Comparison of ENCODE assay signal across 8 cellular contexts in genomic region chr1:109426278-109427170, GRCh38. TPM values are rescaled to one million over a fixed set of nuclear protein-coding genes. Genes with fewer than 3 reads are reported as not detected.
A peak's percentile ranks its signal among the peaks of the same experiment; 100 is the strongest.
DNase-seq lines count a peak whose midpoint lies in the region; ATAC-seq and TF ChIP-seq lines count a peak whose summit lies in the region.

TSS of gene PSMA5 (minus strand) at chr1:109426448. CDS start at chr1:109426330, 118 bp downstream.

- H3K36me3 ChIP-seq in CD8-positive, alpha-beta T cell (ENCODE audit: insufficient read depth, low read length) = no peaks in the 10 kb centered on the region
- peaks cover 2% of the 10 kb centered on the region for H3K36me3 ChIP-seq in lower lobe of right lung

- TF ChIP-seq CTCF in CD8-positive, alpha-beta T cell (IDR thresholded peaks at IDR 0.05) = no peak
- no peak for TF ChIP-seq CTCF in lower lobe of right lung (IDR thresholded peaks at IDR 0.05)

- peaks cover 24% of the 10 kb centered on the region for H3K36me3 Mint-ChIP-seq in CD8-positive, alpha-beta T cell

- CTCF ChIA-PET in CD8-positive, alpha-beta T cell (lab: Charles Lee) = interaction anchor here (0.8 to 3.2 kb wide), 3 partner anchors 67 to 106 kb away, joined by 3 to 14 read pairs (median 11); partner anchors contain the start of gene CYB561D1

- no peaks in the 10 kb centered on the region for H3K9me3 ChIP-seq in CD8-positive, alpha-beta T cell (ENCODE audit: low read length)
- H3K9me3 ChIP-seq in lower lobe of right lung = no peaks in the 10 kb centered on the region

- H3K4me1 ChIP-seq in CD8-positive, alpha-beta T cell (ENCODE audit: insufficient read depth, low read length) = peaks cover 39% of the 10 kb centered on the region
- peaks cover 38% of the 10 kb centered on the region for H3K4me1 ChIP-seq in lower lobe of right lung

- intact Hi-C loops in CD8-positive, alpha-beta T cell (cut with DNase I, micrococcal nuclease) = loop anchor here (1.0 to 10.0 kb wide), 17 partner anchors 57 to 734 kb away; partner anchors contain the start of genes ATXN7L2 (in 2 of the 2), STRIP1 (in 2 of the 2), AHCYL1 (in 1 of the 2) and CYB561D1 (in 1 of the 2)
- intact Hi-C loops in lower lobe of right lung (cut with DNase I) = no loop called here

- DNase-seq in CD8-positive, alpha-beta T cell = peak; percentile 87 to 98 (median 92)
- peak; percentile 99 for DNase-seq in HS-27A (ENCODE audit: low read depth)
- DNase-seq in NK-92 (lab: John Stamatoyannopoulos, UW; ENCODE audit: unreplicated experiment) = peak; percentile 88
- peak; percentile 87 to 92 for DNase-seq in activated CD8-positive, alpha-beta memory T cell treated with anti-CD3 and anti-CD28 coated beads for 1 hour (ENCODE audit: extremely low read depth in 1 of 2, low read depth in 1 of 2)
- peak; percentile 93 for DNase-seq in effector CD4-positive, alpha-beta T cell
- DNase-seq in lower lobe of right lung = peak; percentile 98
- peak; percentile 87 to 95 (median 94) for DNase-seq in stimulated activated CD4-positive, alpha-beta T cell treated with anti-CD3 and anti-CD28 coated beads, TNF-alpha, amount 100 ng/mL, for 24 hours (ENCODE audit: low read depth in 3 of 3)

- H3K4me3 Mint-ChIP-seq in CD8-positive, alpha-beta T cell = peak within 1 kb of the TSS; percentile 98

- POLR2A ChIA-PET in CD8-positive, alpha-beta T cell (lab: Charles Lee) = interaction anchor here (0.8 to 3.9 kb wide), 7 partner anchors 25 to 326 kb away, joined by 3 to 30 read pairs (median 5); partner anchors contain the start of genes ATXN7L2, CYB561D1, GNAI3 and PSRC1

- peak within 1 kb of the TSS; percentile 99 for H3K27ac Mint-ChIP-seq in CD8-positive, alpha-beta T cell

- no peaks in the 10 kb centered on the region for H3K27me3 ChIP-seq in CD8-positive, alpha-beta T cell (ENCODE audit: insufficient read depth, low read length)
- no peaks in the 10 kb centered on the region for H3K27me3 ChIP-seq in lower lobe of right lung (ENCODE audit: low read depth)

- peaks cover 39% of the 10 kb centered on the region for H3K4me1 Mint-ChIP-seq in CD8-positive, alpha-beta T cell (ENCODE audit: low read depth)

- H3K27ac ChIP-seq in CD8-positive, alpha-beta T cell (ENCODE audit: low read depth, low read length) = peak within 1 kb of the TSS; percentile 80
- peak within 1 kb of the TSS; percentile 87 for H3K27ac ChIP-seq in lower lobe of right lung

- peak within 1 kb of the TSS; percentile 83 for H3K4me3 ChIP-seq in CD8-positive, alpha-beta T cell (ENCODE audit: low read depth, low read length)
- peak within 1 kb of the TSS; percentile 74 for H3K4me3 ChIP-seq in lower lobe of right lung

- H3K27me3 Mint-ChIP-seq in CD8-positive, alpha-beta T cell (ENCODE audit: low read depth) = no peaks in the 10 kb centered on the region

- H3K9me3 Mint-ChIP-seq in CD8-positive, alpha-beta T cell = no peaks in the 10 kb centered on the region

- ATAC-seq in CD8-positive, alpha-beta T cell = peak; percentile 90
- ATAC-seq in GM19467 (IDR thresholded peaks at IDR 0.05; ENCODE audit: unreplicated experiment) (peak; percentile 97), lower lobe of right lung (peak; percentile 99 to 100)

RNA-seq across cellular contexts. Expression of gene PSMA5, which starts in this region (rescaled TPM):
- total RNA-seq in CD8-positive, alpha-beta T cell = 10 to 100 TPM; 30.9 to 32.6 TPM
- total RNA-seq in lower lobe of right lung = 55.4 TPM

Comparison
In these comparisons a context has a peak if more than half of its experiments do, and no peak if none do; other contexts are left out.
1. Peak in every context shown above with its lines: DNase-seq, ATAC-seq, H3K4me3 ChIP-seq and H3K27ac ChIP-seq.